In the genomic region with DNA sequence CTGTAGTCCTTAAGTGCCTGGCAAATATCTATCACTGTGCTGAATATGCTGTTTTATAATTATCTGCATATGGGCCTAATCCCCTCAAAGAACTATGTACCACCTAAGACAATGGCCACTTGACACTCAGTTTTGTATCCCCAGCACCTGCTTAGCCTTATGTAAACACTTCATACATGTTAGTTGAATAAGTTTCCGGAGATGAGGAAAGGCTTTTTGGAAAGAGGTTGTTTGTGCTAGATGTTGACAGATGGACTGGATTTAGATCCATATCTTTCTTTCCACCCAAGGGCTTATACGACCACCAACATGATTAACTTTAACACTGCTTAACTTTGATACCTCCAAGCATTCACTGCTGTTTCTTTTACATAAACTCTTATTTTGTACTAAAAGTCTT, we compare ENCODE assay signal across 1 cellular context.
TF ChIP-seq lines count a peak whose summit lies in the region.

No MANE protein-coding gene starts in this region.

TF ChIP-seq in HepG2, 621 proteins besides CTCF, POLR2A, EP300 and RAD21 (continued from another document and continues in another):
- TF ChIP-seq, protein P1, sequence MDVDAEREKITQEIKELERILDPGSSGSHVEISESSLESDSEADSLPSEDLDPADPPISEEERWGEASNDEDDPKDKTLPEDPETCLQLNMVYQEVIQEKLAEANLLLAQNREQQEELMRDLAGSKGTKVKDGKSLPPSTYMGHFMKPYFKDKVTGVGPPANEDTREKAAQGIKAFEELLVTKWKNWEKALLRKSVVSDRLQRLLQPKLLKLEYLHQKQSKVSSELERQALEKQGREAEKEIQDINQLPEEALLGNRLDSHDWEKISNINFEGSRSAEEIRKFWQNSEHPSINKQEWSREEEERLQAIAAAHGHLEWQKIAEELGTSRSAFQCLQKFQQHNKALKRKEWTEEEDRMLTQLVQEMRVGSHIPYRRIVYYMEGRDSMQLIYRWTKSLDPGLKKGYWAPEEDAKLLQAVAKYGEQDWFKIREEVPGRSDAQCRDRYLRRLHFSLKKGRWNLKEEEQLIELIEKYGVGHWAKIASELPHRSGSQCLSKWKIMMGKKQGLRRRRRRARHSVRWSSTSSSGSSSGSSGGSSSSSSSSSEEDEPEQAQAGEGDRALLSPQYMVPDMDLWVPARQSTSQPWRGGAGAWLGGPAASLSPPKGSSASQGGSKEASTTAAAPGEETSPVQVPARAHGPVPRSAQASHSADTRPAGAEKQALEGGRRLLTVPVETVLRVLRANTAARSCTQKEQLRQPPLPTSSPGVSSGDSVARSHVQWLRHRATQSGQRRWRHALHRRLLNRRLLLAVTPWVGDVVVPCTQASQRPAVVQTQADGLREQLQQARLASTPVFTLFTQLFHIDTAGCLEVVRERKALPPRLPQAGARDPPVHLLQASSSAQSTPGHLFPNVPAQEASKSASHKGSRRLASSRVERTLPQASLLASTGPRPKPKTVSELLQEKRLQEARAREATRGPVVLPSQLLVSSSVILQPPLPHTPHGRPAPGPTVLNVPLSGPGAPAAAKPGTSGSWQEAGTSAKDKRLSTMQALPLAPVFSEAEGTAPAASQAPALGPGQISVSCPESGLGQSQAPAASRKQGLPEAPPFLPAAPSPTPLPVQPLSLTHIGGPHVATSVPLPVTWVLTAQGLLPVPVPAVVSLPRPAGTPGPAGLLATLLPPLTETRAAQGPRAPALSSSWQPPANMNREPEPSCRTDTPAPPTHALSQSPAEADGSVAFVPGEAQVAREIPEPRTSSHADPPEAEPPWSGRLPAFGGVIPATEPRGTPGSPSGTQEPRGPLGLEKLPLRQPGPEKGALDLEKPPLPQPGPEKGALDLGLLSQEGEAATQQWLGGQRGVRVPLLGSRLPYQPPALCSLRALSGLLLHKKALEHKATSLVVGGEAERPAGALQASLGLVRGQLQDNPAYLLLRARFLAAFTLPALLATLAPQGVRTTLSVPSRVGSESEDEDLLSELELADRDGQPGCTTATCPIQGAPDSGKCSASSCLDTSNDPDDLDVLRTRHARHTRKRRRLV (CRISPR knock-in tag; IDR thresholded peaks at IDR 0.05): no peak
- TF ChIP-seq ZNF274 (CRISPR knock-in tag; IDR thresholded peaks at IDR 0.05): no peak
- TF ChIP-seq ZNF367 (CRISPR knock-in tag; IDR thresholded peaks at IDR 0.05; ENCODE audit: borderline replicate concordance): no peak
- TF ChIP-seq ZNF292 (CRISPR knock-in tag; IDR thresholded peaks at IDR 0.05; ENCODE audit: borderline replicate concordance, low read depth): no peak
- TF ChIP-seq ZNF431 (CRISPR knock-in tag; IDR thresholded peaks at IDR 0.05; ENCODE audit: borderline replicate concordance, low read depth): no peak
- TF ChIP-seq ZNF816 (CRISPR knock-in tag; IDR thresholded peaks at IDR 0.05; ENCODE audit: borderline replicate concordance): no peak
- TF ChIP-seq KMT2A (CRISPR knock-in tag; IDR thresholded peaks at IDR 0.05): no peak
- TF ChIP-seq ZNF737 (CRISPR knock-in tag; IDR thresholded peaks at IDR 0.05; ENCODE audit: borderline replicate concordance): no peak
- TF ChIP-seq ZNF879 (CRISPR knock-in tag; IDR thresholded peaks at IDR 0.05): no peak
- TF ChIP-seq U2AF1 (optimal IDR thresholded peaks at IDR 0.05; ENCODE audit: low read depth, low read length): no peak
- TF ChIP-seq, protein P2, sequence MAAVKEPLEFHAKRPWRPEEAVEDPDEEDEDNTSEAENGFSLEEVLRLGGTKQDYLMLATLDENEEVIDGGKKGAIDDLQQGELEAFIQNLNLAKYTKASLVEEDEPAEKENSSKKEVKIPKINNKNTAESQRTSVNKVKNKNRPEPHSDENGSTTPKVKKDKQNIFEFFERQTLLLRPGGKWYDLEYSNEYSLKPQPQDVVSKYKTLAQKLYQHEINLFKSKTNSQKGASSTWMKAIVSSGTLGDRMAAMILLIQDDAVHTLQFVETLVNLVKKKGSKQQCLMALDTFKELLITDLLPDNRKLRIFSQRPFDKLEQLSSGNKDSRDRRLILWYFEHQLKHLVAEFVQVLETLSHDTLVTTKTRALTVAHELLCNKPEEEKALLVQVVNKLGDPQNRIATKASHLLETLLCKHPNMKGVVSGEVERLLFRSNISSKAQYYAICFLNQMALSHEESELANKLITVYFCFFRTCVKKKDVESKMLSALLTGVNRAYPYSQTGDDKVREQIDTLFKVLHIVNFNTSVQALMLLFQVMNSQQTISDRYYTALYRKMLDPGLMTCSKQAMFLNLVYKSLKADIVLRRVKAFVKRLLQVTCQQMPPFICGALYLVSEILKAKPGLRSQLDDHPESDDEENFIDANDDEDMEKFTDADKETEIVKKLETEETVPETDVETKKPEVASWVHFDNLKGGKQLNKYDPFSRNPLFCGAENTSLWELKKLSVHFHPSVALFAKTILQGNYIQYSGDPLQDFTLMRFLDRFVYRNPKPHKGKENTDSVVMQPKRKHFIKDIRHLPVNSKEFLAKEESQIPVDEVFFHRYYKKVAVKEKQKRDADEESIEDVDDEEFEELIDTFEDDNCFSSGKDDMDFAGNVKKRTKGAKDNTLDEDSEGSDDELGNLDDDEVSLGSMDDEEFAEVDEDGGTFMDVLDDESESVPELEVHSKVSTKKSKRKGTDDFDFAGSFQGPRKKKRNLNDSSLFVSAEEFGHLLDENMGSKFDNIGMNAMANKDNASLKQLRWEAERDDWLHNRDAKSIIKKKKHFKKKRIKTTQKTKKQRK (IDR thresholded peaks at IDR 0.05; ENCODE audit: low read length): no peak
- no peak for TF ChIP-seq MED13 (CRISPR knock-in tag; IDR thresholded peaks at IDR 0.05)
- TF ChIP-seq TAF15 (IDR thresholded peaks at IDR 0.05; ENCODE audit: low read depth, low read length, poor library complexity, severe bottlenecking): no peak
- no peak for TF ChIP-seq ZNF446 (CRISPR knock-in tag; IDR thresholded peaks at IDR 0.05)
- no peak for TF ChIP-seq LCORL (IDR thresholded peaks at IDR 0.05)
- TF ChIP-seq LCORL (CRISPR knock-in tag; IDR thresholded peaks at IDR 0.05): no peak
- no peak for TF ChIP-seq RXRA (CRISPR knock-in tag; IDR thresholded peaks at IDR 0.05)
- no peak for TF ChIP-seq ZNF562 (CRISPR knock-in tag; IDR thresholded peaks at IDR 0.05; ENCODE audit: borderline replicate concordance)
- TF ChIP-seq, protein P3, sequence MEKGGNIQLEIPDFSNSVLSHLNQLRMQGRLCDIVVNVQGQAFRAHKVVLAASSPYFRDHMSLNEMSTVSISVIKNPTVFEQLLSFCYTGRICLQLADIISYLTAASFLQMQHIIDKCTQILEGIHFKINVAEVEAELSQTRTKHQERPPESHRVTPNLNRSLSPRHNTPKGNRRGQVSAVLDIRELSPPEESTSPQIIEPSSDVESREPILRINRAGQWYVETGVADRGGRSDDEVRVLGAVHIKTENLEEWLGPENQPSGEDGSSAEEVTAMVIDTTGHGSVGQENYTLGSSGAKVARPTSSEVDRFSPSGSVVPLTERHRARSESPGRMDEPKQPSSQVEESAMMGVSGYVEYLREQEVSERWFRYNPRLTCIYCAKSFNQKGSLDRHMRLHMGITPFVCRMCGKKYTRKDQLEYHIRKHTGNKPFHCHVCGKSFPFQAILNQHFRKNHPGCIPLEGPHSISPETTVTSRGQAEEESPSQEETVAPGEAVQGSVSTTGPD (CRISPR knock-in tag; IDR thresholded peaks at IDR 0.05): no peak
- TF ChIP-seq, protein P4, sequence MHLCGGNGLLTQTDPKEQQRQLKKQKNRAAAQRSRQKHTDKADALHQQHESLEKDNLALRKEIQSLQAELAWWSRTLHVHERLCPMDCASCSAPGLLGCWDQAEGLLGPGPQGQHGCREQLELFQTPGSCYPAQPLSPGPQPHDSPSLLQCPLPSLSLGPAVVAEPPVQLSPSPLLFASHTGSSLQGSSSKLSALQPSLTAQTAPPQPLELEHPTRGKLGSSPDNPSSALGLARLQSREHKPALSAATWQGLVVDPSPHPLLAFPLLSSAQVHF (CRISPR knock-in tag; IDR thresholded peaks at IDR 0.05): no peak
- TF ChIP-seq, protein P5, sequence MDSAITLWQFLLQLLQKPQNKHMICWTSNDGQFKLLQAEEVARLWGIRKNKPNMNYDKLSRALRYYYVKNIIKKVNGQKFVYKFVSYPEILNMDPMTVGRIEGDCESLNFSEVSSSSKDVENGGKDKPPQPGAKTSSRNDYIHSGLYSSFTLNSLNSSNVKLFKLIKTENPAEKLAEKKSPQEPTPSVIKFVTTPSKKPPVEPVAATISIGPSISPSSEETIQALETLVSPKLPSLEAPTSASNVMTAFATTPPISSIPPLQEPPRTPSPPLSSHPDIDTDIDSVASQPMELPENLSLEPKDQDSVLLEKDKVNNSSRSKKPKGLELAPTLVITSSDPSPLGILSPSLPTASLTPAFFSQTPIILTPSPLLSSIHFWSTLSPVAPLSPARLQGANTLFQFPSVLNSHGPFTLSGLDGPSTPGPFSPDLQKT (CRISPR knock-in tag; IDR thresholded peaks at IDR 0.05; ENCODE audit: borderline replicate concordance): no peak
- 0 out of 2 replicates have a peak, but pooled peaks have one; percentile 41 for TF ChIP-seq HDAC1 (CRISPR knock-in tag; IDR thresholded peaks at IDR 0.05)
- TF ChIP-seq, protein P6, sequence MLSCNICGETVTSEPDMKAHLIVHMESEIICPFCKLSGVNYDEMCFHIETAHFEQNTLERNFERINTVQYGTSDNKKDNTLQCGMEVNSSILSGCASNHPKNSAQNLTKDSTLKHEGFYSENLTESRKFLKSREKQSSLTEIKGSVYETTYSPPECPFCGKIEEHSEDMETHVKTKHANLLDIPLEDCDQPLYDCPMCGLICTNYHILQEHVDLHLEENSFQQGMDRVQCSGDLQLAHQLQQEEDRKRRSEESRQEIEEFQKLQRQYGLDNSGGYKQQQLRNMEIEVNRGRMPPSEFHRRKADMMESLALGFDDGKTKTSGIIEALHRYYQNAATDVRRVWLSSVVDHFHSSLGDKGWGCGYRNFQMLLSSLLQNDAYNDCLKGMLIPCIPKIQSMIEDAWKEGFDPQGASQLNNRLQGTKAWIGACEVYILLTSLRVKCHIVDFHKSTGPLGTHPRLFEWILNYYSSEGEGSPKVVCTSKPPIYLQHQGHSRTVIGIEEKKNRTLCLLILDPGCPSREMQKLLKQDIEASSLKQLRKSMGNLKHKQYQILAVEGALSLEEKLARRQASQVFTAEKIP (CRISPR knock-in tag; IDR thresholded peaks at IDR 0.05; ENCODE audit: borderline replicate concordance): no peak
- peak; percentile 55; the same call in 1 of the 2 replicates for TF ChIP-seq ZNF878 (CRISPR knock-in tag; IDR thresholded peaks at IDR 0.05)
- TF ChIP-seq, protein P7, sequence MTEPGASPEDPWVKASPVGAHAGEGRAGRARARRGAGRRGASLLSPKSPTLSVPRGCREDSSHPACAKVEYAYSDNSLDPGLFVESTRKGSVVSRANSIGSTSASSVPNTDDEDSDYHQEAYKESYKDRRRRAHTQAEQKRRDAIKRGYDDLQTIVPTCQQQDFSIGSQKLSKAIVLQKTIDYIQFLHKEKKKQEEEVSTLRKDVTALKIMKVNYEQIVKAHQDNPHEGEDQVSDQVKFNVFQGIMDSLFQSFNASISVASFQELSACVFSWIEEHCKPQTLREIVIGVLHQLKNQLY (CRISPR knock-in tag; IDR thresholded peaks at IDR 0.05): no peak
- TF ChIP-seq BCL6 (CRISPR knock-in tag; IDR thresholded peaks at IDR 0.05): no peak
- no peak for TF ChIP-seq NCOA5 (CRISPR knock-in tag; IDR thresholded peaks at IDR 0.05)
- no peak for TF ChIP-seq ZNF589 (CRISPR knock-in tag; conservative IDR thresholded peaks at IDR 0.05)
- no peak for TF ChIP-seq ZNF496 (CRISPR knock-in tag; IDR thresholded peaks at IDR 0.05; ENCODE audit: insufficient replicate concordance)
- TF ChIP-seq ZNF563 (CRISPR knock-in tag; IDR thresholded peaks at IDR 0.05): no peak
- no peak for TF ChIP-seq SRY (CRISPR knock-in tag; IDR thresholded peaks at IDR 0.05)
- TF ChIP-seq TBX2 (CRISPR knock-in tag; IDR thresholded peaks at IDR 0.05; ENCODE audit: borderline replicate concordance): peak; percentile 92
- TF ChIP-seq NR2F6 (IDR thresholded peaks at IDR 0.05): no peak
- 0 out of 2 replicates have a peak, but pooled peaks have one; percentile 11 for TF ChIP-seq NR2F6 (CRISPR knock-in tag; IDR thresholded peaks at IDR 0.05)
- TF ChIP-seq, protein P8, sequence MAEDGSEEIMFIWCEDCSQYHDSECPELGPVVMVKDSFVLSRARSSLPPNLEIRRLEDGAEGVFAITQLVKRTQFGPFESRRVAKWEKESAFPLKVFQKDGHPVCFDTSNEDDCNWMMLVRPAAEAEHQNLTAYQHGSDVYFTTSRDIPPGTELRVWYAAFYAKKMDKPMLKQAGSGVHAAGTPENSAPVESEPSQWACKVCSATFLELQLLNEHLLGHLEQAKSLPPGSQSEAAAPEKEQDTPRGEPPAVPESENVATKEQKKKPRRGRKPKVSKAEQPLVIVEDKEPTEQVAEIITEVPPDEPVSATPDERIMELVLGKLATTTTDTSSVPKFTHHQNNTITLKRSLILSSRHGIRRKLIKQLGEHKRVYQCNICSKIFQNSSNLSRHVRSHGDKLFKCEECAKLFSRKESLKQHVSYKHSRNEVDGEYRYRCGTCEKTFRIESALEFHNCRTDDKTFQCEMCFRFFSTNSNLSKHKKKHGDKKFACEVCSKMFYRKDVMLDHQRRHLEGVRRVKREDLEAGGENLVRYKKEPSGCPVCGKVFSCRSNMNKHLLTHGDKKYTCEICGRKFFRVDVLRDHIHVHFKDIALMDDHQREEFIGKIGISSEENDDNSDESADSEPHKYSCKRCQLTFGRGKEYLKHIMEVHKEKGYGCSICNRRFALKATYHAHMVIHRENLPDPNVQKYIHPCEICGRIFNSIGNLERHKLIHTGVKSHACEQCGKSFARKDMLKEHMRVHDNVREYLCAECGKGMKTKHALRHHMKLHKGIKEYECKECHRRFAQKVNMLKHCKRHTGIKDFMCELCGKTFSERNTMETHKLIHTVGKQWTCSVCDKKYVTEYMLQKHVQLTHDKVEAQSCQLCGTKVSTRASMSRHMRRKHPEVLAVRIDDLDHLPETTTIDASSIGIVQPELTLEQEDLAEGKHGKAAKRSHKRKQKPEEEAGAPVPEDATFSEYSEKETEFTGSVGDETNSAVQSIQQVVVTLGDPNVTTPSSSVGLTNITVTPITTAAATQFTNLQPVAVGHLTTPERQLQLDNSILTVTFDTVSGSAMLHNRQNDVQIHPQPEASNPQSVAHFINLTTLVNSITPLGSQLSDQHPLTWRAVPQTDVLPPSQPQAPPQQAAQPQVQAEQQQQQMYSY (CRISPR knock-in tag; IDR thresholded peaks at IDR 0.05): peak; percentile 91
- TF ChIP-seq NFKB2 (CRISPR knock-in tag; IDR thresholded peaks at IDR 0.05; ENCODE audit: borderline replicate concordance): no peak
- peak; percentile 77 for TF ChIP-seq HHEX (CRISPR knock-in tag; IDR thresholded peaks at IDR 0.05)
- peak; percentile 39; the same call in 1 of the 2 replicates for TF ChIP-seq ZNF441 (CRISPR knock-in tag; IDR thresholded peaks at IDR 0.05; ENCODE audit: borderline replicate concordance)
- TF ChIP-seq, protein P9, sequence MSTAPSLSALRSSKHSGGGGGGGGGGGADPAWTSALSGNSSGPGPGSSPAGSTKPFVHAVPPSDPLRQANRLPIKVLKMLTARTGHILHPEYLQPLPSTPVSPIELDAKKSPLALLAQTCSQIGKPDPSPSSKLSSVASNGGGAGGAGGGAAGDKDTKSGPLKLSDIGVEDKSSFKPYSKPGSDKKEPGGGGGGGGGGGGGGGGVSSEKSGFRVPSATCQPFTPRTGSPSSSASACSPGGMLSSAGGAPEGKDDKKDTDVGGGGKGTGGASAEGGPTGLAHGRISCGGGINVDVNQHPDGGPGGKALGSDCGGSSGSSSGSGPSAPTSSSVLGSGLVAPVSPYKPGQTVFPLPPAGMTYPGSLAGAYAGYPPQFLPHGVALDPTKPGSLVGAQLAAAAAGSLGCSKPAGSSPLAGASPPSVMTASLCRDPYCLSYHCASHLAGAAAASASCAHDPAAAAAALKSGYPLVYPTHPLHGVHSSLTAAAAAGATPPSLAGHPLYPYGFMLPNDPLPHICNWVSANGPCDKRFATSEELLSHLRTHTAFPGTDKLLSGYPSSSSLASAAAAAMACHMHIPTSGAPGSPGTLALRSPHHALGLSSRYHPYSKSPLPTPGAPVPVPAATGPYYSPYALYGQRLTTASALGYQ (CRISPR knock-in tag; IDR thresholded peaks at IDR 0.05): peak; percentile 35; the same call in 1 of the 2 replicates
- TF ChIP-seq IKZF1 (IDR thresholded peaks at IDR 0.05): no peak
- TF ChIP-seq SMYD3 (CRISPR knock-in tag; IDR thresholded peaks at IDR 0.05): no peak
- TF ChIP-seq ZNF530 (CRISPR knock-in tag; IDR thresholded peaks at IDR 0.05; ENCODE audit: low read depth): no peak
- TF ChIP-seq ZKSCAN8 (CRISPR knock-in tag; IDR thresholded peaks at IDR 0.05; ENCODE audit: borderline replicate concordance): no peak
- no peak for TF ChIP-seq RFX5 (IDR thresholded peaks at IDR 0.05; ENCODE audit: low read depth, low read length)
